In genomic region chr7:104791065-104791464, GRCh38 we compare ENCODE assay signal across 26 cellular contexts.
DNase-seq lines count a peak whose midpoint lies in the region; ATAC-seq and TF ChIP-seq lines count a peak whose summit lies in the region.
"Had no signal": no experiment of that assay in that cellular context is flagged by ENCODE, and none has a peak within 500 bp of the region (broad histone marks: within the 10 kb centered on the region; RNA-seq: fewer than 3 reads in every experiment).

No MANE protein-coding gene starts in this region.

- H3K79me2 ChIP-seq in neural progenitor cell (ENCODE audit: low read depth) = no peaks in the 10 kb centered on the region

- no peak for TF ChIP-seq CTCF in C4-2B (conservative IDR thresholded peaks at IDR 0.05)
- TF ChIP-seq CTCF in neural progenitor cell (IDR thresholded peaks at IDR 0.05) = no peak

- H3K4me1 ChIP-seq in neural progenitor cell = peaks cover 25% of the 10 kb centered on the region
- H3K4me1 ChIP-seq: colonic mucosa, tibial artery had no signal

- no peaks in the 10 kb centered on the region for H3K9me3 Mint-ChIP-seq in neural progenitor cell
- H3K9me3 Mint-ChIP-seq: activated T-cell treated with anti-CD3 and anti-CD28 coated beads, Interleukin-2, amount 50 U/mL, for 4 hours; endodermal cell; naive thymus-derived CD4-positive, alpha-beta T cell had no signal

- H4K20me1 ChIP-seq in neural progenitor cell (ENCODE audit: low read depth) = no peaks in the 10 kb centered on the region

- H3K9ac ChIP-seq in neural progenitor cell = no peak overlapping the region
- H3K9ac ChIP-seq: GM23248 had no signal

- no peaks in the 10 kb centered on the region for H3K27me3 ChIP-seq in neural progenitor cell
- H3K27me3 ChIP-seq: colonic mucosa, tibial artery had no signal

- H3K4me3 Mint-ChIP-seq in neural progenitor cell = no peak overlapping the region
- H3K4me3 Mint-ChIP-seq: activated T-cell treated with anti-CD3 and anti-CD28 coated beads, Interleukin-2, amount 50 U/mL, for 4 hours; CD14-positive monocyte; endodermal cell; naive thymus-derived CD4-positive, alpha-beta T cell had no signal

- DNase-seq in NCI-H69 (lab: John Stamatoyannopoulos, UW) (peak; percentile 68), dermis blood vessel endothelial cell (peak; percentile 86), neural progenitor cell (ENCODE audit: low spot score) (peak; percentile 43), OCI-M1 (lab: John Stamatoyannopoulos, UW) (no peak), iPS-NIHi7 (ENCODE audit: extremely low spot score) (no peak)
- no peak for DNase-seq in stimulated activated CD4-positive, alpha-beta T cell treated with anti-CD3 and anti-CD28 coated beads, Interleukin-12 subunit alpha, Interleukin-12 subunit beta, amount 100 ng/mL, for 4 hours
- DNase-seq: activated CD8-positive, alpha-beta memory T cell treated with anti-CD3 and anti-CD28 coated beads for 24 hours; activated naive CD4-positive, alpha-beta T cell treated with anti-CD3 and anti-CD28 coated beads, Interleukin-2, amount 50 U/mL, for 16 hours; activated T-cell treated with anti-CD3 and anti-CD28 coated beads, Interleukin-2, amount 50 U/mL, for 4 hours; aorta; colonic mucosa; endodermal cell; GM23248; mesendoderm; MV-4-11; naive thymus-derived CD4-positive, alpha-beta T cell; NCI-H2081; NCI-H510A; stimulated activated CD4-positive, alpha-beta T cell treated with anti-CD3 and anti-CD28 coated beads, Interleukin-4, amount 100 ng/mL, for 1 hour; stimulated activated naive CD8-positive, alpha-beta T cell treated with anti-CD3 and anti-CD28 coated beads, Interleukin-15, Interleukin-2, amounts not matched to agents 100 U/mL and 50 U/mL, for 24 hours; T1000; tibial artery had no signal

- H3K4me2 ChIP-seq in neural progenitor cell = peak overlapping the region; percentile 17

- H3K27ac Mint-ChIP-seq in neural progenitor cell = no peak overlapping the region
- H3K27ac Mint-ChIP-seq: CD14-positive monocyte; endodermal cell; naive thymus-derived CD4-positive, alpha-beta T cell had no signal

- H3K27ac ChIP-seq in C4-2B (peak overlapping the region; percentile 67; the same call in 1 of the 2 replicates), neural progenitor cell (no peak overlapping the region)
- H3K27ac ChIP-seq: colonic mucosa, GM23248, tibial artery had no signal

- ATAC-seq in GM21367 (IDR thresholded peaks at IDR 0.05; ENCODE audit: unreplicated experiment) = no peak
- ATAC-seq: activated T-cell treated with anti-CD3 and anti-CD28 coated beads, Interleukin-2, amount 50 U/mL, for 4 hours; K562; naive thymus-derived CD4-positive, alpha-beta T cell; stimulated activated naive CD8-positive, alpha-beta T cell treated with anti-CD3 and anti-CD28 coated beads, Interleukin-15, Interleukin-2, amounts not matched to agents 100 U/mL and 50 U/mL, for 24 hours had no signal

- peaks cover 15% of the 10 kb centered on the region for H3K4me1 Mint-ChIP-seq in neural progenitor cell
- H3K4me1 Mint-ChIP-seq: CD14-positive monocyte; endodermal cell; naive thymus-derived CD4-positive, alpha-beta T cell had no signal

- H3K36me3 ChIP-seq in neural progenitor cell = no peaks in the 10 kb centered on the region
- H3K36me3 ChIP-seq: colonic mucosa, tibial artery had no signal

- no peaks in the 10 kb centered on the region for H3K9me3 ChIP-seq in neural progenitor cell (ENCODE audit: low read depth)
- H3K9me3 ChIP-seq: colonic mucosa, tibial artery had no signal

- no peaks in the 10 kb centered on the region for H3K27me3 Mint-ChIP-seq in neural progenitor cell (ENCODE audit: insufficient read depth, low read depth)

- no peaks in the 10 kb centered on the region for H3F3A ChIP-seq in neural progenitor cell (ENCODE audit: low read depth)

- H3K36me3 Mint-ChIP-seq in neural progenitor cell = no peaks in the 10 kb centered on the region
- H3K36me3 Mint-ChIP-seq: CD14-positive monocyte; naive thymus-derived CD4-positive, alpha-beta T cell had no signal

- H3K4me3 ChIP-seq in neural progenitor cell = no peak overlapping the region
- H3K4me3 ChIP-seq: colonic mucosa, GM23248, K562, tibial artery had no signal

- H2AFZ ChIP-seq in neural progenitor cell (replicated peaks) = no peak overlapping the region
- H2AFZ ChIP-seq: GM23248 had no signal

Comparison
In these comparisons a context has a peak if more than half of its experiments do, and no peak if none do; other contexts are left out.
1. DNase-seq: peak in NCI-H69 (single experiment), dermis blood vessel endothelial cell (single experiment) and neural progenitor cell (single experiment); none in OCI-M1 (single experiment), iPS-NIHi7 (single experiment) and stimulated activated CD4-positive, alpha-beta T cell treated with anti-CD3 and anti-CD28 coated beads, Interleukin-12 subunit alpha, Interleukin-12 subunit beta, amount 100 ng/mL, for 4 hours (single experiment).